16 cellular contexts compared by ENCODE assay signal in the genomic region with DNA sequence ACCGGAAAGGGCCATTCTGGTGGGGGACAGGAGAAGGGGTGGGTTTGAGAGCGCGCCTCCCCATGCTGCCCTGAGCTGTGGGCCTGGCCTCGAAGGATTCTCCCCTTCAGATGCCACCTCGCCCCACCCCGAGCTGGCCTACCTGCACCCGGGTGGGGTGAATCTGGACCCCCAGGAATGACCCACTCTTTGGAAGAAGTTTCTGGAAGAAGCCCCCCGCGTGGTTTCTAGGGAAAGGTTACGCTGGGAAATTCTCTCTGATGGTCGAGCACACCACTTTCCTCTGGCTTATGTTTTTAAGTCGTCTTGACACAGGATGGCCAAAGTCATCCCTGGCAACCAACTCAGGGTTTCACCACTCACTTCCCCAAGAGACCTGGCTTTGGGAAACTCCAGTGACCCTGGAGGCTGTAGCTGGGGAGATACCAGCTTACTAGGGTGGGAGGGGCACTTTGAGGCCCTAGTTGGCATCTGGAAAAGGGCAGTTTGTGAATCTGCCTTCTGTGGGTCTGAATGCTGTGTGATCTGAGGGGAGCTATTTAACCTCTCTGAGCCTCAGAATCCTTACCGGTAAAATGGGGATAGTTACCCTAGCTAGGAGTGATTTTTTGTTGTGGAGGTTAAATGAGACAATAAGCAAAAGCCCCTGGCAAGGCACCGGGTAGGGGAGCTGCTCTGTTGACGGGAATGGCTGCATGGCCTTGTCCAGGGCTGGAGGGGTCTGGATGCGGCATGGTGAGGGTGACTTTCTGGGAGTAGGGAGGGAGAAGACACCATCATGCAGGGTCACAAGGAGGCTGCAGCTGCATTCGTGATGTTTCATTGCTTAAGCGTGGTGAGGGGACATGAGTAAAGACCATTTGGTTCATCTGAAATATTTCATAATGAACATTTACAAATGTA. TPM values are rescaled to one million over a fixed set of nuclear protein-coding genes. Genes with fewer than 3 reads are reported as not detected.
A peak's percentile ranks its signal among the peaks of the same experiment; 100 is the strongest.
DNase-seq lines count a peak whose midpoint lies in the region; ATAC-seq and TF ChIP-seq lines count a peak whose summit lies in the region.
"Had no signal": no experiment of that assay in that cellular context is flagged by ENCODE, and none has a peak within 500 bp of the region (broad histone marks: within the 10 kb centered on the region; RNA-seq: fewer than 3 reads in every experiment).

No MANE protein-coding gene starts in this region.

- no peak overlapping the region for H4K91ac ChIP-seq in neuronal stem cell (ENCODE audit: low read depth, low read length, poor library complexity)

- ATAC-seq in heart right ventricle: no peak
- no peak for ATAC-seq in HG03565 (IDR thresholded peaks at IDR 0.05; ENCODE audit: unreplicated experiment)

- WGBS in heart right ventricle, 2 donors: 86 to 87% methylated on average over 18 of the region's 18 CpGs
- no CpG with 5 or more reads among the region's 18 CpGs for WGBS in neuronal stem cell (ENCODE audit: extremely low coverage in 2 of 2, insufficient read length in 2 of 2, insufficient replicate concordance in 1 of 2), 2 donors
- 88% methylated on average over 11 of the region's 18 CpGs for WGBS in mammary epithelial cell (ENCODE audit: low coverage, missing lambda C conversion rate)

- H3K4me3 ChIP-seq in heart right ventricle (no peak overlapping the region), neuronal stem cell (ENCODE audit: low read length in 2 of 2) (no peak overlapping the region), vagina (no peak overlapping the region), mammary epithelial cell (replicated peaks in 1 of 3; ENCODE audit: insufficient read depth in 1 of 3, low read depth in 2 of 3, low read length in 3 of 3) (no peak overlapping the region)
- H3K4me3 ChIP-seq: HAP-1 had no signal

- peak; percentile 47 for DNase-seq in cardiac septum (ENCODE audit: low spot score)
- DNase-seq in heart right ventricle: no peak
- peak; percentile 35 for DNase-seq in islet precursor cell
- no peak for DNase-seq in neuronal stem cell (ENCODE audit: low spot score)
- peak; percentile 69 to 70 for DNase-seq in vagina (ENCODE audit: extremely low spot score in 2 of 2)
- no peak for DNase-seq in DMS53 (lab: John Stamatoyannopoulos, UW)
- no peak for DNase-seq in mammary epithelial cell
- DNase-seq: 8988T, C1 segment of cervical spinal cord, COR-L47, NCI-H1048, NCI-H226, NCI-H526 had no signal

- H4K20me1 ChIP-seq in mammary epithelial cell (ENCODE audit: insufficient read depth, low read length): no peaks in the 10 kb centered on the region

- TF ChIP-seq POLR2A in vagina (IDR thresholded peaks at IDR 0.05): no peak

- no peak overlapping the region for H2BK5ac ChIP-seq in neuronal stem cell (ENCODE audit: low read length)

- H2AFZ ChIP-seq in neuronal stem cell (ENCODE audit: low read length) (no peak overlapping the region), mammary epithelial cell (ENCODE audit: low read depth, low read length) (no peak overlapping the region)

- H3K27ac ChIP-seq in heart right ventricle (no peak overlapping the region), neuronal stem cell (replicated peaks; ENCODE audit: low read length) (no peak overlapping the region), vagina (no peak overlapping the region), mammary epithelial cell (ENCODE audit: insufficient read depth, low read depth, low read length) (no peak overlapping the region)

- no peak overlapping the region for H3K14ac ChIP-seq in neuronal stem cell (ENCODE audit: low read length)

- H3K4me2 ChIP-seq in neuronal stem cell (ENCODE audit: insufficient read depth, low read length, poor library complexity, severe bottlenecking) (no peak overlapping the region), mammary epithelial cell (ENCODE audit: insufficient read depth, low read depth, low read length) (no peak overlapping the region)

- H3K36me3 ChIP-seq in heart right ventricle (no peaks in the 10 kb centered on the region), neuronal stem cell (replicated peaks in 1 of 2; ENCODE audit: control insufficient read depth in 2 of 2, insufficient read depth in 2 of 2, low read length in 2 of 2) (no peaks in the 10 kb centered on the region), vagina (no peaks in the 10 kb centered on the region), mammary epithelial cell (ENCODE audit: insufficient read depth, low read length) (no peaks in the 10 kb centered on the region)
- H3K36me3 ChIP-seq: HAP-1 had no signal

- no peak overlapping the region for H2BK12ac ChIP-seq in neuronal stem cell (ENCODE audit: low read length)

- in situ Hi-C loops in mammary epithelial cell (cut with MboI; ENCODE audit: low sequenced_read_pairs in 2 of 2): no loop called here

- H3K18ac ChIP-seq in neuronal stem cell (ENCODE audit: low read length): no peak overlapping the region

- H3K27me3 ChIP-seq in heart right ventricle (no peaks in the 10 kb centered on the region), neuronal stem cell (ENCODE audit: control insufficient read depth in 3 of 3, insufficient read depth in 3 of 3, low read depth in 1 of 3, low read length in 3 of 3) (peaks cover 0 to 15% (median 0%) of the 10 kb centered on the region in 3 experiments), vagina (no peaks in the 10 kb centered on the region), mammary epithelial cell (ENCODE audit: insufficient read depth, low read length) (peaks cover 2% of the 10 kb centered on the region)

- H3K4me1 ChIP-seq in heart right ventricle: peaks cover 0 to 5% (median 0%) of the 10 kb centered on the region in 9 donors
- H3K4me1 ChIP-seq in neuronal stem cell (ENCODE audit: control insufficient read depth in 2 of 2, insufficient read depth in 1 of 2, low read depth in 1 of 2, low read length in 2 of 2): peaks cover 11 to 21% of the 10 kb centered on the region in 2 donors
- H3K4me1 ChIP-seq in vagina: no peaks in the 10 kb centered on the region
- no peaks in the 10 kb centered on the region for H3K4me1 ChIP-seq in mammary epithelial cell (ENCODE audit: insufficient read depth, low read length)
- H3K4me1 ChIP-seq: HAP-1 had no signal

- no peak overlapping the region for H3K23ac ChIP-seq in neuronal stem cell (ENCODE audit: low read depth, low read length, poor library complexity)

- no peak for TF ChIP-seq CTCF in heart right ventricle (IDR thresholded peaks at IDR 0.05)
- no peak for TF ChIP-seq CTCF in vagina (IDR thresholded peaks at IDR 0.05)
- no peak for TF ChIP-seq CTCF in mammary epithelial cell (conservative IDR thresholded peaks at IDR 0.05 in 1 of 2, IDR thresholded peaks at IDR 0.05 in 1 of 2; ENCODE audit: extremely low read depth in 1 of 2, insufficient read depth in 1 of 2, low read depth in 1 of 2, low read length in 2 of 2)

- no peak overlapping the region for H3K4ac ChIP-seq in neuronal stem cell (ENCODE audit: low read length)

- H3K9me3 ChIP-seq in heart right ventricle (no peaks in the 10 kb centered on the region), neuronal stem cell (replicated peaks in 1 of 2; ENCODE audit: control insufficient read depth in 2 of 2, insufficient read depth in 1 of 2, low read depth in 1 of 2, low read length in 2 of 2) (no peaks in the 10 kb centered on the region), vagina (no peaks in the 10 kb centered on the region), mammary epithelial cell (replicated peaks; ENCODE audit: insufficient read depth, low read length) (no peaks in the 10 kb centered on the region)
- H3K9me3 ChIP-seq: HAP-1 had no signal

- CTCF ChIA-PET in mammary epithelial cell (lab: Charles Lee; ENCODE audit: low non-redundant PET): interaction anchor here (0.8 kb wide), 1 partner anchor 720 kb away, joined by 6 read pairs; no protein-coding TSS in a partner anchor

- no peaks in the 10 kb centered on the region for H3K79me2 ChIP-seq in mammary epithelial cell (ENCODE audit: insufficient read depth, low read length)

- no peak overlapping the region for H2BK120ac ChIP-seq in neuronal stem cell (ENCODE audit: low read depth, low read length)

- intact Hi-C loops in cardiac septum (cut with DNase I): no loop called here
- intact Hi-C loops in heart right ventricle (cut with DNase I): no loop called here
- intact Hi-C loops in vagina (cut with DNase I): no loop called here
- intact Hi-C loops in mammary epithelial cell (cut with micrococcal nuclease): no loop called here

- no peak overlapping the region for H2BK15ac ChIP-seq in neuronal stem cell (ENCODE audit: low read length)

- dilution Hi-C loops in mammary epithelial cell (cut with HindIII; ENCODE audit: low sequenced_read_pairs): no loop called here

- peak overlapping the region; percentile 72 for H2AK5ac ChIP-seq in neuronal stem cell (ENCODE audit: low read depth, low read length)

- no TSS peak for BruUV-seq in mammary epithelial cell (replicated peaks; lab: Mats Ljungman, UMichigan)

- H4K8ac ChIP-seq in neuronal stem cell (ENCODE audit: low read depth, low read length): no peak overlapping the region

- H3K9ac ChIP-seq in neuronal stem cell (ENCODE audit: low read depth, low read length, poor library complexity) (no peak overlapping the region), mammary epithelial cell (ENCODE audit: insufficient read depth, low read length) (no peak overlapping the region)

- no peaks in the 10 kb centered on the region for H3K79me1 ChIP-seq in neuronal stem cell (ENCODE audit: low read depth, low read length)

RNA-seq across cellular contexts. Expression of gene ACCSL, which starts 45.3 kb away (rescaled TPM):
- total RNA-seq in cardiac septum (not detected), heart right ventricle (not detected), vagina (not detected), mammary epithelial cell (not detected)
- polyA plus RNA-seq in heart right ventricle (not detected), mammary epithelial cell (not detected)
- not detected for polyA plus RNA-seq in neuronal stem cell (2013, experiment 1 of 2)
- not detected for polyA plus RNA-seq in neuronal stem cell (2013, experiment 2 of 2)
- not detected for polyA minus RNA-seq in mammary epithelial cell
- total RNA-seq: HT1080 had no signal

Comparison
In these comparisons a context has a peak if more than half of its experiments do, and no peak if none do; other contexts are left out.
1. DNase-seq: peak in cardiac septum (single experiment), islet precursor cell (single experiment) and vagina (2 of 2); none in heart right ventricle (0 of 2), neuronal stem cell (single experiment), DMS53 (single experiment) and mammary epithelial cell (single experiment).